Comparison of ENCODE assay signal across 10 cellular contexts in genomic region chr1:31670583-31670944, GRCh38. TPM values are rescaled to one million over a fixed set of nuclear protein-coding genes. Genes with fewer than 3 reads are reported as not detected.
DNase-seq lines count a peak whose midpoint lies in the region; ATAC-seq and TF ChIP-seq lines count a peak whose summit lies in the region.
"Had no signal": no experiment of that assay in that cellular context is flagged by ENCODE, and none has a peak within 500 bp of the region (broad histone marks: within the 10 kb centered on the region; RNA-seq: fewer than 3 reads in every experiment).

No MANE protein-coding gene starts in this region.

- DNase-seq in cardiac muscle cell (ENCODE audit: low read depth in 1 of 2, low spot score in 1 of 2) (no peak), Right ventricle myocardium inferior (ENCODE audit: missing footprints) (no peak), endodermal cell (no peak), vagina (ENCODE audit: extremely low spot score in 2 of 2) (no peak), COLO668 (lab: John Stamatoyannopoulos, UW; ENCODE audit: unreplicated experiment) (no peak)
- DNase-seq: NCI-H510A had no signal

- TF ChIP-seq CTCF in cardiac muscle cell (IDR thresholded peaks at IDR 0.05; ENCODE audit: low read depth, low read length) (no peak), endodermal cell (conservative IDR thresholded peaks at IDR 0.05) (no peak), nephron (IDR thresholded peaks at IDR 0.05; ENCODE audit: unreplicated experiment in 3 of 3) (no peak), vagina (IDR thresholded peaks at IDR 0.05) (no peak)

- peak overlapping the region; percentile 68 for H3K27ac ChIP-seq in cardiac muscle cell
- no peak overlapping the region for H3K27ac ChIP-seq in endodermal cell (ENCODE audit: low read depth, low read length)
- peak overlapping the region; percentile 72 for H3K27ac ChIP-seq in vagina

- H3K4me1 Mint-ChIP-seq in endodermal cell (peaks cover 17% of the 10 kb centered on the region), nephron (peaks cover 85% of the 10 kb centered on the region)

- H3K36me3 Mint-ChIP-seq in endodermal cell (ENCODE audit: low read depth) (no peaks in the 10 kb centered on the region), nephron (ENCODE audit: low read depth) (peaks cover 4% of the 10 kb centered on the region)

- 91 to 97% methylated on average over 5 to 7 of the region's 7 CpGs for WGBS in endodermal cell (ENCODE audit: insufficient coverage in 1 of 2, insufficient read length in 1 of 2), 2 experiments

- H3K4me3 ChIP-seq in cardiac muscle cell, result no peak overlapping the region
- H3K4me3 ChIP-seq in endodermal cell (ENCODE audit: low read length), result no peak overlapping the region
- peak overlapping the region in 1 of 2 donors; percentile 12 for H3K4me3 ChIP-seq in vagina

- intact Hi-C loops in Right ventricle myocardium inferior (cut with DNase I), result loop anchor here (1.0 to 5.0 kb wide), 2 partner anchors 45 to 92 kb away; partner anchors contain the start of gene ADGRB2
- intact Hi-C loops in vagina (cut with DNase I), result no loop called here

- H3K27me3 Mint-ChIP-seq in endodermal cell (ENCODE audit: insufficient read depth) (no peaks in the 10 kb centered on the region), nephron (ENCODE audit: low read depth) (peaks cover 9% of the 10 kb centered on the region)

- H3K36me3 ChIP-seq in cardiac muscle cell (no peaks in the 10 kb centered on the region), endodermal cell (ENCODE audit: control insufficient read depth, insufficient read depth, low read length) (no peaks in the 10 kb centered on the region), vagina (no peaks in the 10 kb centered on the region)

- no peaks in the 10 kb centered on the region for H3K9me3 Mint-ChIP-seq in endodermal cell
- H3K9me3 Mint-ChIP-seq in nephron, result no peaks in the 10 kb centered on the region

- no peak for TF ChIP-seq POLR2A in vagina (IDR thresholded peaks at IDR 0.05)

- H3K4me1 ChIP-seq in cardiac muscle cell (ENCODE audit: low read depth), result peaks cover 33% of the 10 kb centered on the region
- peaks cover 2% of the 10 kb centered on the region for H3K4me1 ChIP-seq in endodermal cell (ENCODE audit: control insufficient read depth, insufficient read depth, low read length)
- H3K4me1 ChIP-seq in vagina, result peaks cover 85% of the 10 kb centered on the region

- H3K9me3 ChIP-seq in cardiac muscle cell (ENCODE audit: low read depth), result no peaks in the 10 kb centered on the region
- H3K9me3 ChIP-seq in endodermal cell (ENCODE audit: control insufficient read depth, low read length), result no peaks in the 10 kb centered on the region
- H3K9me3 ChIP-seq in vagina, result no peaks in the 10 kb centered on the region

- H3K9ac ChIP-seq in endodermal cell (ENCODE audit: extremely low read depth, low read length, poor library complexity, severe bottlenecking), result no peak overlapping the region

- ATAC-seq in Right ventricle myocardium inferior (no peak), HG03095 (IDR thresholded peaks at IDR 0.05; ENCODE audit: unreplicated experiment) (no peak), GM21360 (IDR thresholded peaks at IDR 0.05; ENCODE audit: unreplicated experiment) (no peak)

- H3K27ac Mint-ChIP-seq in endodermal cell (peak overlapping the region; percentile 10), nephron (peak overlapping the region in 2 of 3 experiments; percentile 94 to 96)

- H3K27me3 ChIP-seq in cardiac muscle cell (no peaks in the 10 kb centered on the region), endodermal cell (ENCODE audit: control insufficient read depth, insufficient read depth, low read length, poor library complexity, severe bottlenecking) (no peaks in the 10 kb centered on the region), vagina (no peaks in the 10 kb centered on the region)

- peak overlapping the region; percentile 31 for H3K4me3 Mint-ChIP-seq in endodermal cell
- H3K4me3 Mint-ChIP-seq in nephron, result peak overlapping the region in 2 of 3 experiments; percentile 73 to 77

RNA-seq across cellular contexts. Expression of gene PEF1, which starts 25.9 kb away (rescaled TPM):
- 89.5 and 97.8 TPM in 2 replicates for total RNA-seq in cardiac muscle cell
- 89.3 and 109 TPM in 2 replicates for polyA plus RNA-seq in cardiac muscle cell
- total RNA-seq in Right ventricle myocardium inferior, result 34.9 TPM
- total RNA-seq in endodermal cell, result 10 to 100 TPM; 51.4 to 59.1 TPM
- 60.4 TPM for polyA plus RNA-seq in endodermal cell (2013, experiment 1 of 2)
- polyA plus RNA-seq in endodermal cell (2013, experiment 2 of 2), result 61.7 TPM
- total RNA-seq in vagina, result 53.3 TPM

RNA-seq across cellular contexts. Expression of gene COL16A1, which starts 33.3 kb away (rescaled TPM):
- total RNA-seq in cardiac muscle cell, result 75.8 and 120 TPM in 2 replicates
- polyA plus RNA-seq in cardiac muscle cell, result 67.7 and 119 TPM in 2 replicates
- total RNA-seq in Right ventricle myocardium inferior, result 12.7 TPM
- total RNA-seq in endodermal cell, result 1 to 10 TPM; 7.4 to 9.9 TPM
- 3.6 TPM for polyA plus RNA-seq in endodermal cell (2013, experiment 1 of 2)
- polyA plus RNA-seq in endodermal cell (2013, experiment 2 of 2), result 2.7 TPM
- 82.3 TPM for total RNA-seq in vagina

RNA-seq across cellular contexts. Expression of gene HCRTR1, which starts 53.1 kb away (rescaled TPM):
- total RNA-seq in cardiac muscle cell (not detected in 2 replicates), Right ventricle myocardium inferior (0.49 TPM), endodermal cell (not detected), vagina (not detected)
- polyA plus RNA-seq in cardiac muscle cell, result not detected in 2 replicates
- 0.28 TPM for polyA plus RNA-seq in endodermal cell (2013, experiment 1 of 2)
- polyA plus RNA-seq in endodermal cell (2013, experiment 2 of 2), result not detected
- polyA plus RNA-seq: AG04450 had no signal
